In the genomic region with DNA sequence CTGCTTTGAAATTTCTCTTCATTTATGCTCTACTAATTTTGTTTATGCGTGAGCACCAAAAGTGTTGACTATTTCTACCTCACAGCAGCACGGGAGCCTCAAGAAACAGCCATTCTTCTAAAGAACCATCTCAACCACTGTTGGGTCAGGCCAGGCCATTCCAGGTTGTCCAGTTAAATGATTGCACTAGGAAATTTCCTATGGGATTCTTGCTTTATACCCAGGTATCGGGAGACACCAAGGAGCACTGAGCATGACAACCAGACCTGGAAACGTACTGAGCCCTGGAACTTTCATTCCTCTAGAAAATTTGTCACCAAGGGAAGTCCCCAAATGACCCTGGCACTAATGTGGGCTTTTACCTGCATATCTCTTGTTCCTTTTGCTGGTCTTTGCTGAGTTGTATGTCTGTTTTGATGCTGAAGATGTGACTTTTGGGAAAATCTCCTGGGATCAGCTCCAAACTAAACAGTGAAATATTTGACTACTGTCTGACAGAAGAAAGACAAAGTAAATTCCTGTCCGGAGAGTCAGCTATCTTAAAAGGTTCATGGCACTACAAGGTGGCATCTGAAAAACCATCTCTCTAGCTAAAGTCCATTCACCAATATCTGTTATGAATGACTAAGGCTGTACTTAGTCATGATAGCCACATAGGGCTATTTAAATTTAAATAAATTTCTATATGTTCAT, we compare ENCODE assay signal across 26 cellular contexts.
"Had no signal": no experiment of that assay in that cellular context is flagged by ENCODE, and none has a peak within 500 bp of the region (broad histone marks: within the 10 kb centered on the region; RNA-seq: fewer than 3 reads in every experiment).

No MANE protein-coding gene starts in this region.

- H3K27me3 ChIP-seq: dorsolateral prefrontal cortex, esophagus muscularis mucosa, pancreas, right atrium auricular region, transverse colon, vagina had no signal

- H3K4me1 ChIP-seq: esophagus muscularis mucosa, left ventricle myocardium inferior, lower lobe of right lung, pancreas, prostate gland, right atrium auricular region, spleen, suprapubic skin, transverse colon, vagina had no signal

- DNase-seq: dorsolateral prefrontal cortex; effector CD4-positive, alpha-beta T cell; foreskin melanocyte; hypothalamus; immature natural killer cell; islet precursor cell; kidney glomerular epithelial cell; left colon; left ventricle myocardium inferior; lower lobe of right lung; naive thymus-derived CD8-positive, alpha-beta T cell; nephron progenitor cell; occipital lobe; pancreas; spleen; stimulated activated CD4-positive, alpha-beta T cell treated with anti-CD3 and anti-CD28 coated beads, Interleukin-2, amount 100 ng/mL, for 48 hours; stimulated activated naive B cell treated with anti-CD40 and anti-IgM and Interleukin-4, amounts not matched to agents 10 μg/mL and 1 μg/mL and 100 μg/mL, for 72 hours; transverse colon had no signal

- FAIRE-seq: colon, pancreas had no signal

- H3K27ac ChIP-seq: epithelial cell of prostate, esophagus muscularis mucosa, left ventricle myocardium inferior, lower lobe of right lung, pancreas, prostate gland, right atrium auricular region, spleen, suprapubic skin, transverse colon, vagina had no signal

- H3K4me3 ChIP-seq: dorsolateral prefrontal cortex, esophagus muscularis mucosa, left ventricle myocardium inferior, lower lobe of right lung, pancreas, prostate gland, right atrium auricular region, spleen, suprapubic skin, transverse colon, vagina had no signal

- H3K9me3 ChIP-seq: esophagus muscularis mucosa, left ventricle myocardium inferior, lower lobe of right lung, pancreas, prostate gland, right atrium auricular region, spleen, suprapubic skin, transverse colon, vagina had no signal

- ATAC-seq: left colon; lower lobe of right lung; naive thymus-derived CD8-positive, alpha-beta T cell; pancreas; sciatic nerve; stimulated activated naive B cell treated with anti-CD40 and anti-IgM and Interleukin-4, amounts not matched to agents 10 μg/mL and 1 μg/mL and 100 μg/mL, for 72 hours had no signal

- H3K36me3 ChIP-seq: esophagus muscularis mucosa, left ventricle myocardium inferior, lower lobe of right lung, pancreas, prostate gland, right atrium auricular region, spleen, suprapubic skin, transverse colon, vagina had no signal
